In genomic region chr4:119861731-119862130, GRCh38 we compare ENCODE assay signal across 23 cellular contexts.
DNase-seq lines count a peak whose midpoint lies in the region; ATAC-seq and TF ChIP-seq lines count a peak whose summit lies in the region.
"Had no signal": no experiment of that assay in that cellular context is flagged by ENCODE, and none has a peak within 500 bp of the region (broad histone marks: within the 10 kb centered on the region; RNA-seq: fewer than 3 reads in every experiment).

No MANE protein-coding gene starts in this region.

- TF ChIP-seq CTCF in Panc1 (IDR thresholded peaks at IDR 0.05) (no peak), choroid plexus epithelial cell (conservative IDR thresholded peaks at IDR 0.05; ENCODE audit: low read depth, low read length) (no peak), spleen (IDR thresholded peaks at IDR 0.05 in 8 of 11, conservative IDR thresholded peaks at IDR 0.05 in 3 of 11) (no peak)

- WGBS in spleen, 5 donors, result 47 to 67% (median 59%) methylated on average over 3 of the region's 3 CpGs

- H3K27ac ChIP-seq in Panc1 (ENCODE audit: low read length), result peak overlapping the region; percentile 17; the same call in 1 of the 2 replicates
- H3K27ac ChIP-seq in spleen, result no peak overlapping the region
- H3K27ac ChIP-seq: BLaER1 treated with 17β-estradiol and CSF1 and Interleukin-3, amounts not matched to agents 10 nM and 100 nM; neural progenitor cell; parathyroid adenoma; thoracic aorta had no signal

- TF ChIP-seq RAD21 in Ishikawa (IDR thresholded peaks at IDR 0.05; ENCODE audit: low read depth), result no peak

- no peak for DNase-seq in Panc1 (ENCODE audit: low read depth, low spot score)
- peak; percentile 63 for DNase-seq in choroid plexus epithelial cell (ENCODE audit: low read depth)
- peak; percentile 18 for DNase-seq in renal cortical epithelial cell (ENCODE audit: low read depth)
- DNase-seq in medulla oblongata (ENCODE audit: extremely low spot score), result no peak
- DNase-seq in spleen, result no peak
- DNase-seq: activated CD4-positive, alpha-beta T cell treated with anti-CD3 and anti-CD28 coated beads for 48 hours; activated CD8-positive, alpha-beta memory T cell treated with anti-CD3 and anti-CD28 coated beads for 24 hours; activated effector memory CD4-positive, alpha-beta T cell treated with Interleukin-2 at 50 U/mL for 16 hours; mammary epithelial cell; NCI-H1105; NCI-H1930; OCI-M1; Right ventricle myocardium superior; stimulated activated naive CD4-positive, alpha-beta T cell treated with Interleukin-2 at 50 U/mL for 16 hours had no signal

- CTCF ChIA-PET in Panc1 (lab: Charles Lee), result no interaction called here

- in situ Hi-C loops in Panc1 (cut with HindIII; ENCODE audit: low pct_unique_long_range_greater_than_20kb, low sequenced_read_pairs), result no loop called here

- TF ChIP-seq EP300 in Ishikawa (IDR thresholded peaks at IDR 0.05; ENCODE audit: borderline replicate concordance), result no peak

- H3K4me3 ChIP-seq in Panc1 (ENCODE audit: low read depth in 2 of 2, low read length in 2 of 2) (no peak overlapping the region), choroid plexus epithelial cell (ENCODE audit: low read depth, low read length) (no peak overlapping the region), spleen (no peak overlapping the region)
- H3K4me3 ChIP-seq: ascending aorta; BLaER1 treated with 17β-estradiol and CSF1 and Interleukin-3, amounts not matched to agents 10 nM and 100 nM; neural progenitor cell; thoracic aorta had no signal

- H3K9me3 ChIP-seq in Panc1 (ENCODE audit: control insufficient read depth, insufficient read depth, low read depth, low read length) (no peaks in the 10 kb centered on the region), spleen (no peaks in the 10 kb centered on the region)
- H3K9me3 ChIP-seq: ascending aorta, thoracic aorta had no signal

- POLR2A ChIA-PET in Panc1 (lab: Charles Lee), result interaction anchor here (0.6 kb wide), 1 partner anchor 1223 kb away, joined by 6 read pairs; no protein-coding TSS in a partner anchor

- H3K4me1 ChIP-seq in Panc1 (ENCODE audit: control insufficient read depth, insufficient read depth, low read length) (no peaks in the 10 kb centered on the region; the same call in 1 of the 2 replicates), spleen (no peaks in the 10 kb centered on the region)
- H3K4me1 ChIP-seq: parathyroid adenoma had no signal

- intact Hi-C loops in Panc1 (cut with micrococcal nuclease; ENCODE audit: unreplicated experiment), result no loop called here
- intact Hi-C loops in spleen (cut with DNase I; ENCODE audit: low total_unique reads), result no loop called here

- ATAC-seq in Panc1, result no peak
- ATAC-seq in GM18867 (IDR thresholded peaks at IDR 0.05; ENCODE audit: unreplicated experiment), result no peak
- ATAC-seq: HepG2, sciatic nerve had no signal

- no peaks in the 10 kb centered on the region for H3K36me3 ChIP-seq in Panc1 (ENCODE audit: control insufficient read depth, insufficient read depth, low read length)
- H3K36me3 ChIP-seq in spleen, result no peaks in the 10 kb centered on the region
- H3K36me3 ChIP-seq: ascending aorta; BLaER1 treated with 17β-estradiol and CSF1 and Interleukin-3, amounts not matched to agents 10 nM and 100 nM; neural progenitor cell; thoracic aorta had no signal

- no TSS peak for BruUV-seq in Panc1 (replicated peaks; lab: Mats Ljungman, UMichigan)

- H3K27me3 ChIP-seq in Panc1 (ENCODE audit: control insufficient read depth, insufficient read depth, low read length), result no peaks in the 10 kb centered on the region
- no peaks in the 10 kb centered on the region for H3K27me3 ChIP-seq in spleen (replicated peaks in 1 of 7)
- H3K27me3 ChIP-seq: ascending aorta; BLaER1 treated with 17β-estradiol and CSF1 and Interleukin-3, amounts not matched to agents 10 nM and 100 nM; neural progenitor cell had no signal

- no peak for TF ChIP-seq POLR2A in spleen (IDR thresholded peaks at IDR 0.05)

TF ChIP-seq in Ishikawa, 13 proteins besides CTCF, POLR2A, EP300 and RAD21:
- TF ChIP-seq ZBTB7A (IDR thresholded peaks at IDR 0.05; ENCODE audit: low read depth), result no peak
- peak; percentile 39; the same call in 1 of the 2 replicates for TF ChIP-seq NFIC (IDR thresholded peaks at IDR 0.05)

Comparison
In these comparisons a context has a peak if more than half of its experiments do, and no peak if none do; other contexts are left out.
1. DNase-seq: peak in choroid plexus epithelial cell (single experiment) and renal cortical epithelial cell (single experiment); none in Panc1 (single experiment), medulla oblongata (single experiment) and spleen (single experiment).